11 cellular contexts compared by ENCODE assay signal in the genomic region with DNA sequence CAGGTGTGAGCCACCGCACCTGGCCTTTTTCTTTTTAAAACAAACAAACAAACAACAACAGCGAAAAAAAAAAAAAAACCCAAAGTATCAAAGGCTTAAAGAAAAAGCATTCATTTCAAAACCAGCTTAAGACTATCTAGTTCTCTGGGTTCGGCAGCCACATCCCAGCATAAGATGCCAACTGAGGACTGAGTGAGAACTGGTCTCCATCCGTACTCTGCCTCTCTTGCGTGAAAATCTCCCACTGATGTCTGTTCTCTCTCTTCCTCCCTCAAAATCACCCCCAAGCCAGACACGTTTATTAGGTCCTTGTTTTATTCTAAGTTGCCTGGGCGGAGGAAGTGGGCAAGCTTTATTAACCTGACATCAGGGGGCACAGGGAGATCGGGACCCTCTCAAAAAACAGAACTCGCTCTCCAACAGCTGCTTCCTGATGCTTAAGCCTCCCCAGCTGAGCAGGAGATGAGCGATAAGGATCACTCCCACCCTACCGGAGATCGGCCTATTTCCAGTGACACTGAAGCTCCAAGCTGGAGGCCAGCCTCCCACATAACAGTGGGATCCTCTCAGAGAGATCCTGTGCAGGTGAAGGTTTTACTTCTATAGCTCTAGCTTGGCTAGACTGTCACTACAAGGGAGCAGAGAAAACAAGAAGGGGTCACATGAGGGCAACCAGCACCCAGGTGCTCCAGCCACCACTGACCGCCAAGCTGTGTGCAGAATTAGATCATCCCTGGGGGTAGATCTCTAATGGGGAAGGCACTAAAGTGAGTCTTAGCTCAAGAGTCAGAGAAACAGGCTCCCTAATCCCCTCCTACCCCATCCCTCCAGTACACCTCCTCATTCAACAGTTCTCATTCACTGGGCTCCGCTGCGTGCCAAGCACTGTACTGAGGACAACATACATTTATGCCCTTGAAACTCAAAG. TPM values are rescaled to one million over a fixed set of nuclear protein-coding genes. Genes with fewer than 3 reads are reported as not detected.
DNase-seq lines count a peak whose midpoint lies in the region; ATAC-seq and TF ChIP-seq lines count a peak whose summit lies in the region.
"Had no signal": no experiment of that assay in that cellular context is flagged by ENCODE, and none has a peak within 500 bp of the region (broad histone marks: within the 10 kb centered on the region; RNA-seq: fewer than 3 reads in every experiment).

No MANE protein-coding gene starts in this region.

- ATAC-seq in GM21515 (IDR thresholded peaks at IDR 0.05; ENCODE audit: unreplicated experiment) (peak; percentile 64), heart right ventricle (peak; percentile 15 to 57 (median 29)), GM21526 (IDR thresholded peaks at IDR 0.05; ENCODE audit: low FRiP score, unreplicated experiment) (no peak), GM18861 (IDR thresholded peaks at IDR 0.05; ENCODE audit: unreplicated experiment) (no peak)

- TF ChIP-seq EP300 in stomach (IDR thresholded peaks at IDR 0.05): no peak

- H3K9me3 ChIP-seq in heart right ventricle: no peaks in the 10 kb centered on the region
- no peaks in the 10 kb centered on the region for H3K9me3 ChIP-seq in stomach

- intact Hi-C loops in heart right ventricle (cut with DNase I) (no loop called here), stomach (cut with DNase I; ENCODE audit: low total_unique reads) (no loop called here)

- H3K36me3 ChIP-seq in heart right ventricle (no peaks in the 10 kb centered on the region), stomach (no peaks in the 10 kb centered on the region)

- TF ChIP-seq CTCF in heart right ventricle (IDR thresholded peaks at IDR 0.05) (no peak), stomach (IDR thresholded peaks at IDR 0.05) (no peak)

- H3K27me3 ChIP-seq in heart right ventricle (no peaks in the 10 kb centered on the region), stomach (no peaks in the 10 kb centered on the region)

- 42 to 47% methylated on average over 15 of the region's 15 CpGs for WGBS in heart right ventricle, 2 donors
- WGBS in stomach, 5 donors: 50 to 62% (median 52%) methylated on average over 15 of the region's 15 CpGs

- peaks cover 32 to 99% (median 73%) of the 10 kb centered on the region in 9 donors for H3K4me1 ChIP-seq in heart right ventricle
- peaks cover 59 to 92% (median 83%) of the 10 kb centered on the region in 4 donors for H3K4me1 ChIP-seq in stomach

- H3K4me3 ChIP-seq in heart right ventricle: peak overlapping the region in 2 of 10 donors; percentile 2 to 4
- H3K4me3 ChIP-seq in stomach: no peak overlapping the region

- DNase-seq in heart right ventricle (no peak), stomach (no peak), LoVo (ENCODE audit: low spot score) (no peak), HUDEP-2 (lab: John Stamatoyannopoulos, UW; ENCODE audit: unreplicated experiment in 76 of 76) (no peak)
- DNase-seq: NCI-H1694 treated with DMSO at 0.1 percent for 48 hours had no signal

- TF ChIP-seq POLR2A in stomach (IDR thresholded peaks at IDR 0.05): no peak

- peak overlapping the region in 9 of 10 donors; percentile 12 to 73 (median 48) for H3K27ac ChIP-seq in heart right ventricle
- peak overlapping the region; percentile 34 to 77 (median 68) for H3K27ac ChIP-seq in stomach

TF ChIP-seq in PFSK-1, 5 proteins besides CTCF, POLR2A, EP300 and RAD21:
- TF ChIP-seq, protein P1, sequence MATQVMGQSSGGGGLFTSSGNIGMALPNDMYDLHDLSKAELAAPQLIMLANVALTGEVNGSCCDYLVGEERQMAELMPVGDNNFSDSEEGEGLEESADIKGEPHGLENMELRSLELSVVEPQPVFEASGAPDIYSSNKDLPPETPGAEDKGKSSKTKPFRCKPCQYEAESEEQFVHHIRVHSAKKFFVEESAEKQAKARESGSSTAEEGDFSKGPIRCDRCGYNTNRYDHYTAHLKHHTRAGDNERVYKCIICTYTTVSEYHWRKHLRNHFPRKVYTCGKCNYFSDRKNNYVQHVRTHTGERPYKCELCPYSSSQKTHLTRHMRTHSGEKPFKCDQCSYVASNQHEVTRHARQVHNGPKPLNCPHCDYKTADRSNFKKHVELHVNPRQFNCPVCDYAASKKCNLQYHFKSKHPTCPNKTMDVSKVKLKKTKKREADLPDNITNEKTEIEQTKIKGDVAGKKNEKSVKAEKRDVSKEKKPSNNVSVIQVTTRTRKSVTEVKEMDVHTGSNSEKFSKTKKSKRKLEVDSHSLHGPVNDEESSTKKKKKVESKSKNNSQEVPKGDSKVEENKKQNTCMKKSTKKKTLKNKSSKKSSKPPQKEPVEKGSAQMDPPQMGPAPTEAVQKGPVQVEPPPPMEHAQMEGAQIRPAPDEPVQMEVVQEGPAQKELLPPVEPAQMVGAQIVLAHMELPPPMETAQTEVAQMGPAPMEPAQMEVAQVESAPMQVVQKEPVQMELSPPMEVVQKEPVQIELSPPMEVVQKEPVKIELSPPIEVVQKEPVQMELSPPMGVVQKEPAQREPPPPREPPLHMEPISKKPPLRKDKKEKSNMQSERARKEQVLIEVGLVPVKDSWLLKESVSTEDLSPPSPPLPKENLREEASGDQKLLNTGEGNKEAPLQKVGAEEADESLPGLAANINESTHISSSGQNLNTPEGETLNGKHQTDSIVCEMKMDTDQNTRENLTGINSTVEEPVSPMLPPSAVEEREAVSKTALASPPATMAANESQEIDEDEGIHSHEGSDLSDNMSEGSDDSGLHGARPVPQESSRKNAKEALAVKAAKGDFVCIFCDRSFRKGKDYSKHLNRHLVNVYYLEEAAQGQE (IDR thresholded peaks at IDR 0.05; ENCODE audit: insufficient read depth in 1 of 2, low read depth in 2 of 2, low read length in 2 of 2): no peak
- TF ChIP-seq SIN3A (IDR thresholded peaks at IDR 0.05; ENCODE audit: borderline replicate concordance, insufficient read depth, low read length): peak; percentile 61; the same call in 1 of the 2 replicates

RNA-seq across cellular contexts. Expression of a gene that starts 13.6 kb away (rescaled TPM):
- 32.4 TPM for polyA plus RNA-seq in PFSK-1 (2012; ENCODE audit: insufficient read length, low read depth)
- total RNA-seq in heart right ventricle: 10 to 100 TPM; 22.0 to 87.6 (median 32.1) TPM
- 10 to 100 TPM; 18.6 to 32.8 TPM for polyA plus RNA-seq in heart right ventricle
- total RNA-seq in stomach: 10 to 100 TPM; 44.6 to 93.3 (median 68.9) TPM
- 10 to 100 TPM; 23.2 to 38.3 (median 25.7) TPM for polyA plus RNA-seq in stomach

RNA-seq across cellular contexts. Expression of a gene that starts 36.5 kb away (rescaled TPM):
- not detected for polyA plus RNA-seq in PFSK-1 (2012; ENCODE audit: insufficient read length, low read depth)
- total RNA-seq in heart right ventricle (not detected), stomach (not detected)
- polyA plus RNA-seq in heart right ventricle (not detected), stomach (not detected)
- total RNA-seq: activated CD8-positive, alpha-beta memory T cell treated with anti-CD3 and anti-CD28 coated beads for 36 hours had no signal
- polyA plus RNA-seq: neural cell had no signal

Comparison
In these comparisons a context has a peak if more than half of its experiments do, and no peak if none do; other contexts are left out.
1. ATAC-seq: peak in GM21515 (single experiment) and heart right ventricle (8 of 8); none in GM21526 (single experiment) and GM18861 (single experiment).